3 cellular contexts compared by ENCODE assay signal in the genomic region with DNA sequence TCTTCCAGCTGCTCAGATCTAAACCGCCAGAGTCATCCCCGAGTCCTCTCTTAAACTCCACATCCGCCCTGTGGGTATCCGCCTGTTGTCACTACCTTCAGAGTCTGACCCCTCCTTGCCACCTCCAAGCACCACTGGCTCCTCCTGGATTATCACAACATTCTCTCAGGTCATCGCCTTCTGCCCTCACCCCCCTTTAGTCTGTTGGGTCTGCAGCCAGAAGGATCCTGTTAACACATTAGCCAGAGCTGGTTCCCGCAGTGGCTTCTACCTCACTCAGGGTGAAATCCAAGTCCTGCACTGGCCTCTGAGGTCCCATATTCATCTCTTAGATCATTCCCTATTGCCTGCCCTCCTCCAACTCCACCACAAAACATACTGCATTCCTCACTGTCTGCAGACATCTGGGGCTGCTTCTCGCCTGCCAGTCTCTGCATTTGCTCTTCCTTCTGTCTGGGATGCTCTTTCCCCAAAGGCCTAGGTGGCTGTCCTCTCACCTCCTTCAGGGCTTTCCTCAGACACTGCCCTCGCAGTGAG.
TF ChIP-seq lines count a peak whose summit lies in the region.

No MANE protein-coding gene starts in this region.

TF ChIP-seq in SK-N-SH treated with all-trans-retinoic acid at 6 μM for 48 hours, 23 proteins besides CTCF, POLR2A, EP300 and RAD21 (continues in another document):
- TF ChIP-seq SNAI2 (CRISPR knock-in tag; IDR thresholded peaks at IDR 0.05) = no peak
- no peak for TF ChIP-seq PATZ1 (CRISPR knock-in tag; IDR thresholded peaks at IDR 0.05; ENCODE audit: borderline replicate concordance)
- no peak for TF ChIP-seq ARNTL (CRISPR knock-in tag; IDR thresholded peaks at IDR 0.05; ENCODE audit: borderline replicate concordance, low read depth)
- TF ChIP-seq RARB (CRISPR knock-in tag; IDR thresholded peaks at IDR 0.05) = no peak
- no peak for TF ChIP-seq CSDC2 (CRISPR knock-in tag; IDR thresholded peaks at IDR 0.05)
- no peak for TF ChIP-seq OSR1 (CRISPR knock-in tag; IDR thresholded peaks at IDR 0.05)
- TF ChIP-seq TOX (CRISPR knock-in tag; IDR thresholded peaks at IDR 0.05; ENCODE audit: borderline replicate concordance) = no peak
- no peak for TF ChIP-seq ZNF8 (CRISPR knock-in tag; IDR thresholded peaks at IDR 0.05)
- TF ChIP-seq, protein P1, sequence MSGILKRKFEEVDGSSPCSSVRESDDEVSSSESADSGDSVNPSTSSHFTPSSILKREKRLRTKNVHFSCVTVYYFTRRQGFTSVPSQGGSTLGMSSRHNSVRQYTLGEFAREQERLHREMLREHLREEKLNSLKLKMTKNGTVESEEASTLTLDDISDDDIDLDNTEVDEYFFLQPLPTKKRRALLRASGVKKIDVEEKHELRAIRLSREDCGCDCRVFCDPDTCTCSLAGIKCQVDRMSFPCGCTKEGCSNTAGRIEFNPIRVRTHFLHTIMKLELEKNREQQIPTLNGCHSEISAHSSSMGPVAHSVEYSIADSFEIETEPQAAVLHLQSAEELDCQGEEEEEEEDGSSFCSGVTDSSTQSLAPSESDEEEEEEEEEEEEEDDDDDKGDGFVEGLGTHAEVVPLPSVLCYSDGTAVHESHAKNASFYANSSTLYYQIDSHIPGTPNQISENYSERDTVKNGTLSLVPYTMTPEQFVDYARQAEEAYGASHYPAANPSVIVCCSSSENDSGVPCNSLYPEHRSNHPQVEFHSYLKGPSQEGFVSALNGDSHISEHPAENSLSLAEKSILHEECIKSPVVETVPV (CRISPR knock-in tag; IDR thresholded peaks at IDR 0.05) = no peak
- no peak for TF ChIP-seq TCF4 (CRISPR knock-in tag; IDR thresholded peaks at IDR 0.05; ENCODE audit: borderline replicate concordance)
- no peak for TF ChIP-seq GLIS3 (CRISPR knock-in tag; IDR thresholded peaks at IDR 0.05)
- no peak for TF ChIP-seq POU6F1 (CRISPR knock-in tag; IDR thresholded peaks at IDR 0.05; ENCODE audit: borderline replicate concordance, low read depth)
- TF ChIP-seq ESRRG (CRISPR knock-in tag; IDR thresholded peaks at IDR 0.05) = no peak
- TF ChIP-seq ZNF70 (CRISPR knock-in tag; IDR thresholded peaks at IDR 0.05) = no peak
- TF ChIP-seq BACH2 (CRISPR knock-in tag; IDR thresholded peaks at IDR 0.05; ENCODE audit: borderline replicate concordance) = no peak

TF ChIP-seq in SK-N-SH, 30 proteins besides CTCF, POLR2A, EP300 and RAD21:
- TF ChIP-seq YY1 (IDR thresholded peaks at IDR 0.05; ENCODE audit: low read depth) (no peak), TCF12 (IDR thresholded peaks at IDR 0.05) (no peak)

TF ChIP-seq in GM23338, 12 proteins besides CTCF, POLR2A, EP300 and RAD21:
- TF ChIP-seq ZNF331 (CRISPR knock-in tag; IDR thresholded peaks at IDR 0.05; ENCODE audit: low read depth) (no peak), CREB1 (CRISPR knock-in tag; IDR thresholded peaks at IDR 0.05; ENCODE audit: low read depth) (no peak)
